In the genomic region with DNA sequence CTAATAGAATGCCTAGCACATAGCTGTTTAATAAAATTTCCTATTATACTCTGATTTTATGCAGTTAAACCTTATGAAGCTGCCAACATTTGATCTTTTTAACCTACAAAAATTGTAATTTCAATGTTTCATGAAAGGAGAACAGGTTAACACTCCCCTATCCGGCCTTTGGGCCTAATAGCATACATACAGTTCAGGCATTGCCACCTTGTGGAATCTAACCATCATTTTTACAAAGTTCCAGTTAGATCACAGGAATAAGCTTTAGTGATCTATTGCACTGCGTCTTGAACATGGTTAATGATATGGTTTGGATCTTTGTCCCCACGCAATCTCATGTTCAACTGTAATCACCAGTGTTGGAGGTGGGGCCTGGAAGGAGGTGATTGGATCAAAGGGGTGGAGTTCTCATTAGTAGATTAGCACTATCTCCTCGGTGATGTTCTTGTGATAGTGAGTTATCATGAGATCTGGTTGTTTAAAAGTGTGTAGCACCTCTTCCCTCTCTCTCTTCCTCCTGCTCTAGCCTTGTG, we compare ENCODE assay signal across 22 cellular contexts. TPM values are rescaled to one million over a fixed set of nuclear protein-coding genes. Genes with fewer than 3 reads are reported as not detected.
DNase-seq lines count a peak whose midpoint lies in the region; ATAC-seq, FAIRE-seq and TF ChIP-seq lines count a peak whose summit lies in the region.
"Had no signal": no experiment of that assay in that cellular context is flagged by ENCODE, and none has a peak within 500 bp of the region (broad histone marks: within the 10 kb centered on the region; RNA-seq: fewer than 3 reads in every experiment).

No MANE protein-coding gene starts in this region.

- 33% methylated on average over 4 of the region's 4 CpGs for WGBS in HepG2 (ENCODE audit: low lambda C conversion rate)
- 68% methylated on average over 2 of the region's 4 CpGs for WGBS in right lobe of liver (ENCODE audit: insufficient coverage, low coverage, low lambda C conversion rate, missing lambda C conversion rate)
- WGBS in small intestine, 3 donors: 19 to 70% (median 41%) methylated on average over 4 of the region's 4 CpGs

- BruUV-seq in HepG2 (replicated peaks; lab: Mats Ljungman, UMichigan) (no TSS peak), Panc1 (replicated peaks; lab: Mats Ljungman, UMichigan) (no TSS peak)

- H3K9me3 ChIP-seq in HepG2 (ENCODE audit: low read length) (no peaks in the 10 kb centered on the region), right lobe of liver (no peaks in the 10 kb centered on the region), Karpas-422 (ENCODE audit: low read length) (no peaks in the 10 kb centered on the region), Panc1 (ENCODE audit: control insufficient read depth, insufficient read depth, low read depth, low read length) (no peaks in the 10 kb centered on the region; the same call in 1 of the 2 replicates), small intestine (ENCODE audit: control insufficient read depth, low read depth) (no peaks in the 10 kb centered on the region)
- H3K9me3 ChIP-seq: BE2C had no signal

- TF ChIP-seq RAD21 in HepG2 (CRISPR knock-in tag; IDR thresholded peaks at IDR 0.05): no peak

- no peaks in the 10 kb centered on the region for H3K79me2 ChIP-seq in HepG2 (ENCODE audit: insufficient read depth, low read length)
- H3K79me2 ChIP-seq in Karpas-422 (ENCODE audit: low read length): no peaks in the 10 kb centered on the region

- no peaks in the 10 kb centered on the region for H3K27me3 ChIP-seq in HepG2 (ENCODE audit: control insufficient read depth in 1 of 2, insufficient read depth in 2 of 2, low read length in 2 of 2)
- H3K27me3 ChIP-seq in right lobe of liver: no peaks in the 10 kb centered on the region
- no peaks in the 10 kb centered on the region for H3K27me3 ChIP-seq in Karpas-422 (ENCODE audit: low read length)
- no peaks in the 10 kb centered on the region for H3K27me3 ChIP-seq in Panc1 (ENCODE audit: control insufficient read depth, insufficient read depth, low read length)
- no peaks in the 10 kb centered on the region for H3K27me3 ChIP-seq in small intestine (ENCODE audit: control insufficient read depth in 2 of 2, insufficient read depth in 2 of 2, low read length in 2 of 2)
- H3K27me3 ChIP-seq: BE2C had no signal

- H4K20me1 ChIP-seq in HepG2 (ENCODE audit: insufficient read depth, low read length) (no peaks in the 10 kb centered on the region), Karpas-422 (ENCODE audit: insufficient read depth, low read depth, low read length) (no peaks in the 10 kb centered on the region)

- POLR2A ChIA-PET in HepG2 (lab: Yijun Ruan, JAX): no interaction called here
- POLR2A ChIA-PET in Panc1 (lab: Charles Lee): no interaction called here

- in situ Hi-C loops in HepG2 (cut with HindIII; ENCODE audit: extremely low pct_ligation_motif_present, low pct_unique_long_range_greater_than_20kb) (no loop called here), Panc1 (cut with HindIII; ENCODE audit: low pct_unique_long_range_greater_than_20kb, low sequenced_read_pairs) (no loop called here)

- TF ChIP-seq CTCF in HepG2 (CRISPR knock-in tag; IDR thresholded peaks at IDR 0.05): peak; percentile 10; the same call in 1 of the 2 replicates
- no peak for TF ChIP-seq CTCF in right lobe of liver (IDR thresholded peaks at IDR 0.05)
- TF ChIP-seq CTCF in Panc1 (IDR thresholded peaks at IDR 0.05): 0 out of 2 replicates have a peak, but pooled peaks have one; percentile 3

- H2AFZ ChIP-seq in HepG2 (ENCODE audit: low read length): no peak overlapping the region
- H2AFZ ChIP-seq in Karpas-422 (ENCODE audit: low read length): no peak overlapping the region

- TF ChIP-seq POLR2A in HepG2 (IDR thresholded peaks at IDR 0.05; ENCODE audit: insufficient read depth in 1 of 2, low read depth in 2 of 2, low read length in 2 of 2) (no peak), right lobe of liver (IDR thresholded peaks at IDR 0.05) (no peak)

- CTCF ChIA-PET in HepG2 (lab: Yijun Ruan, JAX; ENCODE audit: low intra/inter-chr PET ratio, low total read pairs) (interaction anchor here (1.0 to 1.3 kb wide), 2 partner anchors 165 to 215 kb away, joined by 3 to 4 read pairs; no protein-coding TSS in a partner anchor), Panc1 (lab: Charles Lee) (interaction anchor here (0.6 to 1.8 kb wide), 3 partner anchors 23 to 393 kb away, joined by 3 to 6 read pairs (median 3); no protein-coding TSS in a partner anchor)

- H3K4me2 ChIP-seq in HepG2 (ENCODE audit: low read depth, low read length) (no peak overlapping the region), Karpas-422 (ENCODE audit: low read depth, low read length, poor library complexity, severe bottlenecking) (no peak overlapping the region)
- H3K4me2 ChIP-seq: A549 had no signal

- intact Hi-C loops in HepG2 (cut with micrococcal nuclease; ENCODE audit: unreplicated experiment): loop anchor here (1.0 kb wide), 2 partner anchors 216 to 339 kb away; no protein-coding TSS in a partner anchor
- intact Hi-C loops in right lobe of liver (cut with DNase I): no loop called here
- intact Hi-C loops in Panc1 (cut with micrococcal nuclease; ENCODE audit: unreplicated experiment): no loop called here

- no peaks in the 10 kb centered on the region for H3K9me2 ChIP-seq in Karpas-422 (replicated peaks; ENCODE audit: insufficient read depth, low read length)

- no peaks in the 10 kb centered on the region for H3K36me3 ChIP-seq in HepG2 (replicated peaks in 1 of 2; ENCODE audit: control insufficient read depth in 1 of 2, insufficient read depth in 2 of 2, low read length in 2 of 2)
- H3K36me3 ChIP-seq in right lobe of liver: no peaks in the 10 kb centered on the region
- H3K36me3 ChIP-seq in Karpas-422 (ENCODE audit: insufficient read depth, low read length): no peaks in the 10 kb centered on the region
- H3K36me3 ChIP-seq in Panc1 (ENCODE audit: control insufficient read depth, insufficient read depth, low read length): no peaks in the 10 kb centered on the region
- no peaks in the 10 kb centered on the region for H3K36me3 ChIP-seq in small intestine (ENCODE audit: control insufficient read depth in 2 of 2, insufficient read depth in 2 of 2, low read length in 2 of 2)
- H3K36me3 ChIP-seq: BE2C had no signal

- no peak overlapping the region for H3K27ac ChIP-seq in HepG2 (ENCODE audit: extremely low read length, insufficient read depth, low read length)
- no peak overlapping the region for H3K27ac ChIP-seq in right lobe of liver
- H3K27ac ChIP-seq in Karpas-422 (ENCODE audit: low read length): no peak overlapping the region
- no peak overlapping the region for H3K27ac ChIP-seq in Panc1 (ENCODE audit: low read length)
- no peak overlapping the region for H3K27ac ChIP-seq in small intestine (ENCODE audit: low read depth in 1 of 2, low read length in 1 of 2)
- H3K27ac ChIP-seq: A549, C4-2B, HL-60 had no signal

- no peak overlapping the region for H3K9ac ChIP-seq in HepG2 (ENCODE audit: insufficient read depth, low read depth, low read length)
- no peak overlapping the region for H3K9ac ChIP-seq in Karpas-422 (ENCODE audit: low read length)

- ATAC-seq in HepG2 (peak; percentile 79), right lobe of liver (no peak), Panc1 (no peak), GM18867 (IDR thresholded peaks at IDR 0.05; ENCODE audit: unreplicated experiment) (no peak)

- TF ChIP-seq EP300 in HepG2 (IDR thresholded peaks at IDR 0.05; ENCODE audit: low read depth in 2 of 2, low read length in 2 of 2) (no peak), HepG2 (CRISPR knock-in tag; IDR thresholded peaks at IDR 0.05; ENCODE audit: borderline replicate concordance) (no peak)

- no peak for DNase-seq in HepG2 (ENCODE audit: low spot score)
- DNase-seq in right lobe of liver: no peak
- DNase-seq in Karpas-422: peak; percentile 53
- DNase-seq in Panc1 (ENCODE audit: low read depth, low spot score): no peak
- peak; percentile 78 for DNase-seq in small intestine
- no peak for DNase-seq in NCI-H345 (lab: John Stamatoyannopoulos, UW)
- no peak for DNase-seq in NCI-H1436 (lab: John Stamatoyannopoulos, UW)
- DNase-seq: BE2C; CD4-positive, alpha-beta memory T cell; COR-L47; DMS79; GOT3 had no signal

- H3K4me1 ChIP-seq in HepG2 (ENCODE audit: insufficient read depth, low read length): peaks cover 10% of the 10 kb centered on the region
- H3K4me1 ChIP-seq in right lobe of liver: no peaks in the 10 kb centered on the region
- H3K4me1 ChIP-seq in Karpas-422 (ENCODE audit: low read length): peaks cover 15% of the 10 kb centered on the region
- H3K4me1 ChIP-seq in Panc1 (ENCODE audit: control insufficient read depth, insufficient read depth, low read length): peaks cover 5% of the 10 kb centered on the region; the same call in 1 of the 2 replicates
- peaks cover 0 to 1% of the 10 kb centered on the region in 2 donors for H3K4me1 ChIP-seq in small intestine (ENCODE audit: control insufficient read depth in 2 of 2, insufficient read depth in 1 of 2, low read depth in 1 of 2, low read length in 1 of 2)
- H3K4me1 ChIP-seq: BE2C had no signal

- FAIRE-seq in HepG2 (lab: Jason Lieb, UNC) (no peak), small intestine (lab: Jason Lieb, UNC) (no peak)
- FAIRE-seq: A549, D721Med, GM12878, GM18507 had no signal

- no peak overlapping the region for H3K4me3 ChIP-seq in HepG2 (replicated peaks in 1 of 3; ENCODE audit: insufficient read depth in 1 of 3, low read depth in 2 of 3, low read length in 3 of 3)
- no peak overlapping the region for H3K4me3 ChIP-seq in right lobe of liver
- no peak overlapping the region for H3K4me3 ChIP-seq in Karpas-422 (ENCODE audit: low read length)
- no peak overlapping the region for H3K4me3 ChIP-seq in Panc1 (ENCODE audit: low read depth in 2 of 2, low read length in 2 of 2)
- H3K4me3 ChIP-seq in small intestine (ENCODE audit: low read depth in 1 of 2, low read length in 2 of 2): no peak overlapping the region
- H3K4me3 ChIP-seq: A549, GM12878 had no signal

RNA-seq across cellular contexts. Expression of gene NEUROD1, which starts 58.2 kb away (rescaled TPM):
- not detected in 2 replicates for total RNA-seq in HepG2 (2016; rRNA removed; fragmentation: Illumina TruSeq; extraction: Trizol)
- total RNA-seq in HepG2 (2016; cell fraction: cytosol; rRNA removed; fragmentation: Illumina TruSeq; extraction: Trizol; ENCODE audit: low read depth): not detected in 2 replicates
- not detected in 2 replicates for total RNA-seq in HepG2 (2016; cell fraction: insoluble cytoplasmic fraction; rRNA removed; fragmentation: Illumina TruSeq; extraction: Trizol)
- total RNA-seq in HepG2 (2016; cell fraction: membrane; rRNA removed; fragmentation: Illumina TruSeq; extraction: Trizol): not detected in 2 replicates
- not detected in 2 replicates for total RNA-seq in HepG2 (2016; cell fraction: nucleus; rRNA removed; fragmentation: Illumina TruSeq; extraction: Trizol)
- polyA plus RNA-seq in HepG2 (2011; rRNA removed): not detected in 2 replicates
- not detected in 2 replicates for polyA plus RNA-seq in HepG2 (2011; cell fraction: cytosol; rRNA removed)
- not detected in 2 replicates for polyA plus RNA-seq in HepG2 (2011; cell fraction: nucleus; rRNA removed)
- polyA plus RNA-seq in HepG2 (2012): not detected in 2 replicates
- not detected in 2 replicates for polyA plus RNA-seq in HepG2 (2016; cell fraction: cytosol; fragmentation: Illumina TruSeq; extraction: Trizol; ENCODE audit: low read depth)
- polyA plus RNA-seq in HepG2 (2016; cell fraction: insoluble cytoplasmic fraction; fragmentation: Illumina TruSeq; extraction: Trizol; ENCODE audit: low read depth): not detected in 2 replicates
- not detected in 2 replicates for polyA plus RNA-seq in HepG2 (2016; cell fraction: membrane; fragmentation: Illumina TruSeq; extraction: Trizol; ENCODE audit: low read depth)
- not detected in 2 replicates for polyA plus RNA-seq in HepG2 (2016; cell fraction: nucleus; fragmentation: Illumina TruSeq; extraction: Trizol; ENCODE audit: insufficient read depth, low read depth)
- not detected in 2 replicates for polyA minus RNA-seq in HepG2 (2011; rRNA and poly(A)+ RNA removed; ENCODE audit: low replicate concordance)
- polyA minus RNA-seq in HepG2 (2011; cell fraction: cytosol; rRNA and poly(A)+ RNA removed): not detected in 2 replicates
- polyA minus RNA-seq in HepG2 (2011; cell fraction: nucleus; rRNA and poly(A)+ RNA removed): not detected in 2 replicates
- not detected for total RNA-seq in right lobe of liver
- not detected in 2 replicates for total RNA-seq in Karpas-422 (2014; rRNA removed; shearing (Covaris generic); ENCODE audit: low replicate concordance)
- not detected for total RNA-seq in Panc1 (2021; ENCODE audit: unreplicated experiment)
- polyA plus RNA-seq in Panc1 (2012; ENCODE audit: insufficient read length): not detected
- 1 to 10 TPM; 1.4 to 3.8 (median 3.1) TPM for polyA plus RNA-seq in small intestine
- total RNA-seq: CD4-positive, alpha-beta memory T cell; G401; GM12878; IMR-90 had no signal
- polyA plus RNA-seq: A549; AG04450; CD4-positive, alpha-beta memory T cell; GM12878; IMR-90 had no signal

Comparison
In these comparisons a context has a peak if more than half of its experiments do, and no peak if none do; other contexts are left out.
1. CTCF ChIP-seq: peak in HepG2 (single experiment) and Panc1 (single experiment); none in right lobe of liver (0 of 4).
2. DNase-seq: peak in Karpas-422 (single experiment) and small intestine (single experiment); none in HepG2 (single experiment), right lobe of liver (0 of 3), Panc1 (single experiment), NCI-H345 (single experiment) and NCI-H1436 (single experiment).